ENCODE assay signal across 8 cellular contexts in genomic region chr19:12788682-12789097, GRCh38. TPM values are rescaled to one million over a fixed set of nuclear protein-coding genes. Genes with fewer than 3 reads are reported as not detected.
DNase-seq lines count a peak whose midpoint lies in the region; ATAC-seq and TF ChIP-seq lines count a peak whose summit lies in the region.

No MANE protein-coding gene starts in this region.

- no peaks in the 10 kb centered on the region for H3K9me3 Mint-ChIP-seq in activated CD4-positive, alpha-beta T cell treated with anti-CD3 and anti-CD28 coated beads, Interleukin-2, amount 10 ng/mL, durations not matched to agents 24 days and 14 days
- H3K9me3 Mint-ChIP-seq in activated T-cell treated with anti-CD3 and anti-CD28 coated beads, Interleukin-2, amount 50 U/mL, for 4 hours, result no peaks in the 10 kb centered on the region
- H3K9me3 Mint-ChIP-seq in neural progenitor cell, result no peaks in the 10 kb centered on the region

- peak overlapping the region; percentile 93 for H3K4me3 Mint-ChIP-seq in activated CD4-positive, alpha-beta T cell treated with anti-CD3 and anti-CD28 coated beads, Interleukin-2, amount 10 ng/mL, durations not matched to agents 24 days and 14 days
- peak overlapping the region; percentile 84 for H3K4me3 Mint-ChIP-seq in activated T-cell treated with anti-CD3 and anti-CD28 coated beads, Interleukin-2, amount 50 U/mL, for 4 hours
- peak overlapping the region; percentile 87 for H3K4me3 Mint-ChIP-seq in neural progenitor cell

- peak overlapping the region; percentile 77 for H3K4me3 ChIP-seq in fibroblast of villous mesenchyme (ENCODE audit: low read depth, low read length)
- H3K4me3 ChIP-seq in neural progenitor cell, result peak overlapping the region; percentile 61

- peaks cover 19% of the 10 kb centered on the region for H3K4me1 Mint-ChIP-seq in activated CD4-positive, alpha-beta T cell treated with anti-CD3 and anti-CD28 coated beads, Interleukin-2, amount 10 ng/mL, durations not matched to agents 24 days and 14 days
- peaks cover 28% of the 10 kb centered on the region for H3K4me1 Mint-ChIP-seq in activated T-cell treated with anti-CD3 and anti-CD28 coated beads, Interleukin-2, amount 50 U/mL, for 4 hours (ENCODE audit: low read depth)
- peaks cover 26% of the 10 kb centered on the region for H3K4me1 Mint-ChIP-seq in neural progenitor cell

- peak overlapping the region; percentile 97 for H3K27ac Mint-ChIP-seq in activated CD4-positive, alpha-beta T cell treated with anti-CD3 and anti-CD28 coated beads, Interleukin-2, amount 10 ng/mL, durations not matched to agents 24 days and 14 days
- H3K27ac Mint-ChIP-seq in neural progenitor cell, result peak overlapping the region; percentile 99

- TF ChIP-seq CTCF in fibroblast of villous mesenchyme (IDR thresholded peaks at IDR 0.05; ENCODE audit: insufficient read depth, low read depth, low read length) (no peak), neural progenitor cell (IDR thresholded peaks at IDR 0.05) (no peak)

- H3K9ac ChIP-seq in neural progenitor cell, result no peak overlapping the region

- no peaks in the 10 kb centered on the region for H3K79me2 ChIP-seq in neural progenitor cell (ENCODE audit: low read depth)

- no peaks in the 10 kb centered on the region for H3K36me3 ChIP-seq in neural progenitor cell

- no peaks in the 10 kb centered on the region for H3K9me3 ChIP-seq in neural progenitor cell (ENCODE audit: low read depth)

- intact Hi-C loops in activated CD4-positive, alpha-beta T cell treated with anti-CD3 and anti-CD28 coated beads, Interleukin-2, amount 10 ng/mL, durations not matched to agents 24 days and 14 days (cut with micrococcal nuclease), result no loop called here

- peak; percentile 77 for DNase-seq in activated CD4-positive, alpha-beta T cell treated with anti-CD3 and anti-CD28 coated beads, Interleukin-2, amount 10 ng/mL, durations not matched to agents 24 days and 14 days
- DNase-seq in activated CD4-positive, alpha-beta T cell treated with anti-CD3 and anti-CD28 coated beads, Interleukin-2, amount 50 U/mL, for 4 hours, result no peak
- peak in 2 of 3 experiments; percentile 84 to 93 for DNase-seq in NCI-H1417 (lab: John Stamatoyannopoulos, UW)
- no peak for DNase-seq in activated T-cell treated with anti-CD3 and anti-CD28 coated beads, Interleukin-2, amount 50 U/mL, for 4 hours
- DNase-seq in fibroblast of villous mesenchyme (ENCODE audit: low read depth), result peak; percentile 81
- DNase-seq in neural progenitor cell (ENCODE audit: low spot score), result peak; percentile 70
- no peak for DNase-seq in SK-N-DZ (ENCODE audit: low spot score)

- peaks cover 68% of the 10 kb centered on the region for H3F3A ChIP-seq in neural progenitor cell (ENCODE audit: low read depth)

- H3K4me2 ChIP-seq in neural progenitor cell, result peak overlapping the region; percentile 84

- H2AFZ ChIP-seq in neural progenitor cell (replicated peaks), result no peak overlapping the region

- peaks cover 31% of the 10 kb centered on the region for H3K27me3 ChIP-seq in neural progenitor cell

- H4K20me1 ChIP-seq in neural progenitor cell (ENCODE audit: low read depth), result no peaks in the 10 kb centered on the region

- H3K4me1 ChIP-seq in neural progenitor cell, result peaks cover 32% of the 10 kb centered on the region

- peak overlapping the region; percentile 56 for H3K27ac ChIP-seq in neural progenitor cell

- H3K27me3 Mint-ChIP-seq in activated CD4-positive, alpha-beta T cell treated with anti-CD3 and anti-CD28 coated beads, Interleukin-2, amount 10 ng/mL, durations not matched to agents 24 days and 14 days, result no peaks in the 10 kb centered on the region
- H3K27me3 Mint-ChIP-seq in activated T-cell treated with anti-CD3 and anti-CD28 coated beads, Interleukin-2, amount 50 U/mL, for 4 hours (ENCODE audit: low read depth), result no peaks in the 10 kb centered on the region
- H3K27me3 Mint-ChIP-seq in neural progenitor cell (ENCODE audit: insufficient read depth, low read depth), result peaks cover 7% of the 10 kb centered on the region

- no peak for ATAC-seq in activated T-cell treated with anti-CD3 and anti-CD28 coated beads, Interleukin-2, amount 50 U/mL, for 4 hours
- ATAC-seq in GM18873 (IDR thresholded peaks at IDR 0.05; ENCODE audit: low FRiP score, unreplicated experiment), result no peak

- peaks cover 18% of the 10 kb centered on the region for H3K36me3 Mint-ChIP-seq in activated CD4-positive, alpha-beta T cell treated with anti-CD3 and anti-CD28 coated beads, Interleukin-2, amount 10 ng/mL, durations not matched to agents 24 days and 14 days (ENCODE audit: low read depth)
- peaks cover 5% of the 10 kb centered on the region for H3K36me3 Mint-ChIP-seq in activated T-cell treated with anti-CD3 and anti-CD28 coated beads, Interleukin-2, amount 50 U/mL, for 4 hours (ENCODE audit: insufficient read depth)
- no peaks in the 10 kb centered on the region for H3K36me3 Mint-ChIP-seq in neural progenitor cell

RNA-seq across cellular contexts. Expression of gene JUNB, which starts 2.6 kb away (rescaled TPM):
- total RNA-seq in activated CD4-positive, alpha-beta T cell treated with anti-CD3 and anti-CD28 coated beads, Interleukin-2, amount 10 ng/mL, durations not matched to agents 24 days and 14 days, result 302 and 310 TPM in 2 replicates
- 100 to 1,000 TPM; 261 to 295 (median 287) TPM for total RNA-seq in activated T-cell treated with anti-CD3 and anti-CD28 coated beads, Interleukin-2, amount 50 U/mL, for 4 hours
- total RNA-seq in fibroblast of villous mesenchyme (88.1 and 107 TPM in 2 replicates), neural progenitor cell (ENCODE audit: low replicate concordance) (1.5 and 12.6 TPM in 2 replicates)
- polyA plus RNA-seq in SK-N-DZ (2014; cell fraction: cytosol; rRNA removed), result 29.4 and 37.6 TPM in 2 replicates
- 49.1 and 66.1 TPM in 2 replicates for polyA plus RNA-seq in SK-N-DZ (2014; cell fraction: nucleus; rRNA removed)

RNA-seq across cellular contexts. Expression of gene PRDX2, which starts 12.9 kb away (rescaled TPM):
- total RNA-seq in activated CD4-positive, alpha-beta T cell treated with anti-CD3 and anti-CD28 coated beads, Interleukin-2, amount 10 ng/mL, durations not matched to agents 24 days and 14 days, result 277 and 294 TPM in 2 replicates
- total RNA-seq in activated T-cell treated with anti-CD3 and anti-CD28 coated beads, Interleukin-2, amount 50 U/mL, for 4 hours, result 100 to 1,000 TPM; 185 to 224 (median 211) TPM
- total RNA-seq in fibroblast of villous mesenchyme (222 and 230 TPM in 2 replicates), neural progenitor cell (ENCODE audit: low replicate concordance) (463 and 727 TPM in 2 replicates)
- polyA plus RNA-seq in SK-N-DZ (2014; cell fraction: cytosol; rRNA removed), result 767 and 849 TPM in 2 replicates
- 377 and 409 TPM in 2 replicates for polyA plus RNA-seq in SK-N-DZ (2014; cell fraction: nucleus; rRNA removed)

RNA-seq across cellular contexts. Expression of gene THSD8, which starts 13.2 kb away (rescaled TPM):
- 26.8 and 32.7 TPM in 2 replicates for total RNA-seq in activated CD4-positive, alpha-beta T cell treated with anti-CD3 and anti-CD28 coated beads, Interleukin-2, amount 10 ng/mL, durations not matched to agents 24 days and 14 days
- 10 to 100 TPM; 10.3 to 18.8 (median 12.6) TPM for total RNA-seq in activated T-cell treated with anti-CD3 and anti-CD28 coated beads, Interleukin-2, amount 50 U/mL, for 4 hours
- total RNA-seq in fibroblast of villous mesenchyme, result not detected in 2 replicates
- not detected in 2 replicates for total RNA-seq in neural progenitor cell (ENCODE audit: low replicate concordance)
- not detected in 2 replicates for polyA plus RNA-seq in SK-N-DZ (2014; cell fraction: cytosol; rRNA removed)
- polyA plus RNA-seq in SK-N-DZ (2014; cell fraction: nucleus; rRNA removed), result not detected in 2 replicates

RNA-seq across cellular contexts. Expression of gene HOOK2, which starts 13.3 kb away (rescaled TPM):
- 17.8 and 18.3 TPM in 2 replicates for total RNA-seq in activated CD4-positive, alpha-beta T cell treated with anti-CD3 and anti-CD28 coated beads, Interleukin-2, amount 10 ng/mL, durations not matched to agents 24 days and 14 days
- 1 to 10 TPM; 5.9 to 8.4 (median 6.0) TPM for total RNA-seq in activated T-cell treated with anti-CD3 and anti-CD28 coated beads, Interleukin-2, amount 50 U/mL, for 4 hours
- total RNA-seq in fibroblast of villous mesenchyme (12.2 and 15.1 TPM in 2 replicates), neural progenitor cell (ENCODE audit: low replicate concordance) (14.3 and 25.1 TPM in 2 replicates)
- 27.5 and 33.1 TPM in 2 replicates for polyA plus RNA-seq in SK-N-DZ (2014; cell fraction: cytosol; rRNA removed)
- 78.9 and 107 TPM in 2 replicates for polyA plus RNA-seq in SK-N-DZ (2014; cell fraction: nucleus; rRNA removed)

RNA-seq across cellular contexts. Expression of gene RNASEH2A, which starts 17.7 kb away (rescaled TPM):
- total RNA-seq in activated CD4-positive, alpha-beta T cell treated with anti-CD3 and anti-CD28 coated beads, Interleukin-2, amount 10 ng/mL, durations not matched to agents 24 days and 14 days, result 35.8 and 51.5 TPM in 2 replicates
- 10 to 100 TPM; 32.3 to 42.7 (median 39.1) TPM for total RNA-seq in activated T-cell treated with anti-CD3 and anti-CD28 coated beads, Interleukin-2, amount 50 U/mL, for 4 hours
- total RNA-seq in fibroblast of villous mesenchyme (20.0 and 22.9 TPM in 2 replicates), neural progenitor cell (ENCODE audit: low replicate concordance) (60.3 and 61.3 TPM in 2 replicates)
- polyA plus RNA-seq in SK-N-DZ (2014; cell fraction: cytosol; rRNA removed), result 88.4 and 99.4 TPM in 2 replicates
- 67.7 and 74.8 TPM in 2 replicates for polyA plus RNA-seq in SK-N-DZ (2014; cell fraction: nucleus; rRNA removed)

Comparison
In these comparisons a context has a peak if more than half of its experiments do, and no peak if none do; other contexts are left out.
1. DNase-seq: peak in activated CD4-positive, alpha-beta T cell treated with anti-CD3 and anti-CD28 coated beads, Interleukin-2, amount 10 ng/mL, durations not matched to agents 24 days and 14 days (single experiment), NCI-H1417 (2 of 3), fibroblast of villous mesenchyme (single experiment) and neural progenitor cell (single experiment); none in activated CD4-positive, alpha-beta T cell treated with anti-CD3 and anti-CD28 coated beads, Interleukin-2, amount 50 U/mL, for 4 hours (0 of 2), activated T-cell treated with anti-CD3 and anti-CD28 coated beads, Interleukin-2, amount 50 U/mL, for 4 hours (single experiment) and SK-N-DZ (single experiment).
2. RNA of gene THSD8, which starts 13.2 kb away (total RNA-seq): 26.8 to 32.7 TPM in activated CD4-positive, alpha-beta T cell treated with anti-CD3 and anti-CD28 coated beads, Interleukin-2, amount 10 ng/mL, durations not matched to agents 24 days and 14 days and 10.3 to 18.8 TPM in activated T-cell treated with anti-CD3 and anti-CD28 coated beads, Interleukin-2, amount 50 U/mL, for 4 hours; not detected in fibroblast of villous mesenchyme and not detected in neural progenitor cell; every median in the first group is over 10 times any median in the second.
3. Peak in every context shown above with its lines, with median percentiles within 50 percentile points of each other: H3K4me3 Mint-ChIP-seq.